Comparison of ENCODE assay signal across 8 cellular contexts in the genomic region with DNA sequence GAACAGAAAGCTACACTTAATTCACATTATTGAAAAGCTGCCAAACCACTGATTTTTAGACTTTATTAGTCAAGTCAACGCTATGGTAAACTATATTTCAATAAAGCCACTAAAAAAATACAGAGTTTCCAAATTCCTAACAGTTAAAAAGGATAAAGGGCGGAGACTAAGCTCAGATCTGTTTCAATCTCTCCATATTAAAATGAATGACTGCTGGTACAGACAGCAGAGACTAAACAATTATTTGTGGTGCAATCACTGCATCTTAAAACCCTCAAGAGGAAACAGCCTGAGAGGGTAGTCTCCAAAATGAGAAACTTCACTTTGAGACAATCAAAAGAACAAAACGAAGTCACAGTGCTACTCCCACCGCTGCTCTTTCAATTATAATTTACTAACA. TPM values are rescaled to one million over a fixed set of nuclear protein-coding genes. Genes with fewer than 3 reads are reported as not detected.
DNase-seq lines count a peak whose midpoint lies in the region; ATAC-seq, FAIRE-seq and TF ChIP-seq lines count a peak whose summit lies in the region.

No MANE protein-coding gene starts in this region.

- no peak overlapping the region for H3K4ac ChIP-seq in H1 (replicated peaks; ENCODE audit: insufficient read length, low read depth, low read length)

- TF ChIP-seq EP300 in H1 (IDR thresholded peaks at IDR 0.05; ENCODE audit: borderline replicate concordance in 1 of 2, low read depth in 2 of 2, low read length in 2 of 2): no peak

- no peak for TF ChIP-seq POLR2A in H1 (IDR thresholded peaks at IDR 0.05; ENCODE audit: control extremely low read depth in 1 of 2, low read depth in 2 of 2, low read length in 2 of 2)

- peaks cover 10 to 18% of the 10 kb centered on the region in 2 experiments for H4K20me1 ChIP-seq in H1 (replicated peaks in 1 of 2; ENCODE audit: control insufficient read depth in 1 of 2, insufficient read depth in 2 of 2, low read length in 2 of 2)

- no peak overlapping the region for H4K5ac ChIP-seq in H1 (ENCODE audit: insufficient read length, low read depth, low read length)

- TF ChIP-seq RAD21 in H1 (IDR thresholded peaks at IDR 0.05 in 1 of 2, conservative IDR thresholded peaks at IDR 0.05 in 1 of 2; ENCODE audit: low read depth in 2 of 2, low read length in 2 of 2): no peak

- CTCF ChIA-PET in Calu3 (lab: Charles Lee) (interaction anchor here (1.4 kb wide), 1 partner anchor 10 kb away, joined by 3 read pairs; no protein-coding TSS in a partner anchor), H1 (lab: Charles Lee; ENCODE audit: partially characterized antibody) (interaction anchor here (1.0 to 1.4 kb wide), 4 partner anchors 17 to 354 kb away, joined by 3 read pairs; no protein-coding TSS in a partner anchor)

- H2BK15ac ChIP-seq in H1 (ENCODE audit: low read length): no peak overlapping the region

- peak overlapping the region; percentile 91 for H3K4me3 Mint-ChIP-seq in Calu3 (ENCODE audit: low read depth, unreplicated experiment)

- no peak overlapping the region for H2BK120ac ChIP-seq in H1 (replicated peaks; ENCODE audit: low read depth, low read length)

- no peak overlapping the region for H4K8ac ChIP-seq in H1 (ENCODE audit: extremely low read depth, insufficient read depth, low read length)

- ATAC-seq in GM18861 (IDR thresholded peaks at IDR 0.05; ENCODE audit: unreplicated experiment) (no peak), GM18907 (IDR thresholded peaks at IDR 0.05; ENCODE audit: unreplicated experiment) (no peak)

- H2BK12ac ChIP-seq in H1 (ENCODE audit: low read depth, low read length): no peak overlapping the region

- FAIRE-seq in H1 (lab: Jason Lieb, UNC): no peak

- peak overlapping the region; percentile 98 for H3K4me3 ChIP-seq in NT2/D1 (ENCODE audit: insufficient read length, low read depth)
- H3K4me3 ChIP-seq in H1 (ENCODE audit: extremely low read depth in 1 of 4, insufficient read depth in 2 of 4, low read depth in 3 of 4, low read length in 4 of 4): peak overlapping the region; percentile 82 to 94 (median 88)
- peak overlapping the region; percentile 76 for H3K4me3 ChIP-seq in neuron (ENCODE audit: low read length)

- peak overlapping the region; percentile 86 to 92 for H3K4me2 ChIP-seq in H1 (ENCODE audit: insufficient read depth in 1 of 2, low read depth in 2 of 2, low read length in 2 of 2)

- WGBS in H1 (ENCODE audit: extremely low coverage in 1 of 2, insufficient coverage in 1 of 2, insufficient read length in 1 of 2, insufficient replicate concordance in 2 of 2, low coverage in 1 of 2, low lambda C conversion rate in 2 of 2, missing lambda C conversion rate in 1 of 2), 2 experiments: 12% methylated on average over 4 of the region's 4 CpGs; no CpG with 5 or more reads in 1 of the 2 experiments

- H3K18ac ChIP-seq in H1 (ENCODE audit: extremely low read depth, low read length): no peak overlapping the region

- H3K4me1 Mint-ChIP-seq in Calu3 (ENCODE audit: low read depth, unreplicated experiment): peaks cover 21% of the 10 kb centered on the region

- no peak overlapping the region for H3K23ac ChIP-seq in H1 (ENCODE audit: insufficient read length)

- peaks cover 41% of the 10 kb centered on the region for H3K36me3 Mint-ChIP-seq in Calu3 (ENCODE audit: insufficient read depth, unreplicated experiment)

- H3K9me3 ChIP-seq in NT2/D1 (ENCODE audit: insufficient read depth, low read length) (no peaks in the 10 kb centered on the region), H1 (ENCODE audit: insufficient read depth in 2 of 2, low read depth in 1 of 2, low read length in 1 of 2) (no peaks in the 10 kb centered on the region), neuron (ENCODE audit: low read length) (peaks cover 2% of the 10 kb centered on the region)

- H2BK5ac ChIP-seq in H1 (ENCODE audit: low read depth, low read length): no peak overlapping the region

- H3K36me3 ChIP-seq in NT2/D1 (ENCODE audit: insufficient read depth, insufficient read length, low read length): no peaks in the 10 kb centered on the region
- H3K36me3 ChIP-seq in H1 (ENCODE audit: control insufficient read depth in 2 of 4, insufficient read depth in 4 of 4, low read length in 3 of 4): no peaks in the 10 kb centered on the region
- H3K36me3 ChIP-seq in neuron (ENCODE audit: insufficient read depth, low read length): no peaks in the 10 kb centered on the region

- H3K4me1 ChIP-seq in NT2/D1 (ENCODE audit: insufficient read depth, insufficient read length): no peaks in the 10 kb centered on the region
- peaks cover 0 to 6% (median 2%) of the 10 kb centered on the region in 4 experiments; a peak in 4 of 7 replicates for H3K4me1 ChIP-seq in H1 (replicated peaks in 1 of 4; ENCODE audit: control insufficient read depth in 3 of 4, insufficient read depth in 4 of 4, low read length in 3 of 4)
- H3K4me1 ChIP-seq in neuron (ENCODE audit: insufficient read depth, low read length): peaks cover 20% of the 10 kb centered on the region

- H3K79me2 ChIP-seq in H1 (ENCODE audit: control insufficient read depth in 1 of 2, insufficient read depth in 2 of 2, low read length in 2 of 2): peaks cover 29 to 59% of the 10 kb centered on the region in 2 experiments

- no peaks in the 10 kb centered on the region for H3K27me3 Mint-ChIP-seq in Calu3 (ENCODE audit: unreplicated experiment)

- peak overlapping the region; percentile 98 for H3K9ac ChIP-seq in NT2/D1 (ENCODE audit: insufficient read length, low read depth)
- peak overlapping the region; percentile 40 to 86 (median 80); a peak in 6 of 7 replicates for H3K9ac ChIP-seq in H1 (replicated peaks in 1 of 4; ENCODE audit: extremely low read depth in 1 of 4, low read depth in 3 of 4, low read length in 3 of 4)

- H3K27me3 ChIP-seq in NT2/D1 (ENCODE audit: insufficient read depth, insufficient read length) (no peaks in the 10 kb centered on the region), H1 (replicated peaks in 1 of 4; ENCODE audit: control insufficient read depth in 3 of 4, extremely low read depth in 1 of 4, insufficient read depth in 3 of 4, low read length in 3 of 4) (no peaks in the 10 kb centered on the region), neuron (ENCODE audit: insufficient read depth, low read length) (no peaks in the 10 kb centered on the region)

- peaks cover 10% of the 10 kb centered on the region for H3K23me2 ChIP-seq in H1 (ENCODE audit: low read depth, low read length)

- H3K56ac ChIP-seq in H1 (replicated peaks; ENCODE audit: insufficient read length, low read depth, low read length): no peak overlapping the region

- H3K14ac ChIP-seq in H1 (ENCODE audit: insufficient read length): no peak overlapping the region

- H3K79me1 ChIP-seq in H1 (ENCODE audit: low read depth, low read length): peaks cover 5% of the 10 kb centered on the region

- H2AK5ac ChIP-seq in H1 (ENCODE audit: low read depth, low read length): no peak overlapping the region

- no peak overlapping the region for H2BK20ac ChIP-seq in H1 (ENCODE audit: low read length)

- POLR2A ChIA-PET in H1 (lab: Charles Lee; ENCODE audit: partially characterized antibody): interaction anchor here (0.5 to 6.1 kb wide), 7 partner anchors 8 to 354 kb away, joined by 3 to 82 read pairs (median 4); no protein-coding TSS in a partner anchor

- no peak overlapping the region for H4K91ac ChIP-seq in H1 (replicated peaks; ENCODE audit: insufficient read length, low read length)

- intact Hi-C loops in Calu3 (cut with micrococcal nuclease; ENCODE audit: unreplicated experiment): loop anchor here (5.0 kb wide), 1 partner anchor 47 kb away; no protein-coding TSS in a partner anchor
- intact Hi-C loops in head of caudate nucleus (cut with DNase I): loop anchor here (10.0 kb wide), 1 partner anchor 314 kb away; no protein-coding TSS in a partner anchor

- H3K27ac ChIP-seq in H1 (ENCODE audit: low read depth, low read length): no peak overlapping the region

- H3K9me3 Mint-ChIP-seq in Calu3 (ENCODE audit: low read depth, unreplicated experiment): no peaks in the 10 kb centered on the region

- TF ChIP-seq CTCF in Calu3 (IDR thresholded peaks at IDR 0.05; ENCODE audit: unreplicated experiment) (no peak), H1 (IDR thresholded peaks at IDR 0.05; ENCODE audit: control extremely low read depth in 1 of 3, insufficient read depth in 1 of 3, low read depth in 1 of 3, low read length in 3 of 3) (no peak)

- H3K27ac Mint-ChIP-seq in Calu3 (ENCODE audit: unreplicated experiment): peak overlapping the region; percentile 55

- H2AFZ ChIP-seq in H1 (ENCODE audit: low read length) (no peak overlapping the region), neuron (ENCODE audit: low read depth, low read length) (peak overlapping the region; percentile 44)

- BruUV-seq in Calu3 (replicated peaks; lab: Mats Ljungman, UMichigan): TSS peak; percentile 34

- no peak for DNase-seq in Calu3
- no peak for DNase-seq in NT2/D1 (ENCODE audit: low read depth, low spot score)
- no peak for DNase-seq in H1 (ENCODE audit: low read depth in 1 of 2, low spot score in 2 of 2)
- no peak for DNase-seq in AG08395 (ENCODE audit: low spot score)
- DNase-seq in head of caudate nucleus: no peak

TF ChIP-seq in H1, 55 proteins besides CTCF, POLR2A, EP300 and RAD21:
- no peak for TF ChIP-seq CREB1 (IDR thresholded peaks at IDR 0.05)
- TF ChIP-seq, protein P1, sequence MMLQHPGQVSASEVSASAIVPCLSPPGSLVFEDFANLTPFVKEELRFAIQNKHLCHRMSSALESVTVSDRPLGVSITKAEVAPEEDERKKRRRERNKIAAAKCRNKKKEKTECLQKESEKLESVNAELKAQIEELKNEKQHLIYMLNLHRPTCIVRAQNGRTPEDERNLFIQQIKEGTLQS (IDR thresholded peaks at IDR 0.05; ENCODE audit: insufficient read depth, low read depth, low read length): no peak
- TF ChIP-seq SIN3A (conservative IDR thresholded peaks at IDR 0.05 in 1 of 2, IDR thresholded peaks at IDR 0.05 in 1 of 2; ENCODE audit: low read depth in 1 of 2, low read length in 2 of 2): no peak
TF ChIP-seq in H1: peak in this region for 0.

RNA-seq across cellular contexts. Expression of a gene that starts 1.3 kb away (rescaled TPM):
- 68.3 and 72.4 TPM in 2 replicates for total RNA-seq in Calu3 (2022)
- 64.5 and 71.9 TPM in 2 replicates for total RNA-seq in H1 (2021; fragmentation: NEBNext Ultra II Directional; extraction: Animal tissue kit (Norgen Biotek cat#: 25700))
- 41.4 and 47.3 TPM in 2 replicates for polyA plus RNA-seq in H1 (2011; rRNA removed)
- 71.8 TPM for polyA plus RNA-seq in H1 (2011; cell fraction: cytosol; rRNA removed)
- polyA plus RNA-seq in H1 (2011; cell fraction: nucleus; rRNA removed): 165 TPM
- polyA plus RNA-seq in H1 (2012, experiment 1 of 2): 54.7 to 73.7 TPM (median 62.4 TPM) in 4 replicates
- 7.3 TPM for polyA plus RNA-seq in H1 (2012, experiment 2 of 2)
- polyA plus RNA-seq in H1 (2013, experiment 1 of 2): 68.1 TPM
- polyA plus RNA-seq in H1 (2013, experiment 2 of 2): 61.2 TPM
- polyA minus RNA-seq in H1 (2011; rRNA and poly(A)+ RNA removed): 92.7 and 99.5 TPM in 2 replicates
- 58.2 TPM for polyA minus RNA-seq in H1 (2011; cell fraction: cytosol; rRNA and poly(A)+ RNA removed)
- polyA minus RNA-seq in H1 (2011; cell fraction: nucleus; rRNA and poly(A)+ RNA removed): 124 TPM
